ENCODE assay signal across 9 cellular contexts in genomic region chr16:57134982-57135381, GRCh38. TPM values are rescaled to one million over a fixed set of nuclear protein-coding genes. Genes with fewer than 3 reads are reported as not detected.
DNase-seq lines count a peak whose midpoint lies in the region; ATAC-seq, FAIRE-seq and TF ChIP-seq lines count a peak whose summit lies in the region.
"Had no signal": no experiment of that assay in that cellular context is flagged by ENCODE, and none has a peak within 500 bp of the region (broad histone marks: within the 10 kb centered on the region; RNA-seq: fewer than 3 reads in every experiment).

No MANE protein-coding gene starts in this region.

- no peaks in the 10 kb centered on the region for H3K79me2 ChIP-seq in OCI-LY1 (ENCODE audit: insufficient read depth, low read length)
- H3K79me2 ChIP-seq in hepatocyte: no peaks in the 10 kb centered on the region

- no peak overlapping the region for H3K9ac ChIP-seq in OCI-LY1 (ENCODE audit: low read length)

- TF ChIP-seq CTCF in OCI-LY1 (IDR thresholded peaks at IDR 0.05; ENCODE audit: low read length): no peak
- TF ChIP-seq CTCF in hepatocyte (IDR thresholded peaks at IDR 0.05; ENCODE audit: poor library complexity): no peak
- no peak for TF ChIP-seq CTCF in glutamatergic neuron (IDR thresholded peaks at IDR 0.05; ENCODE audit: partially characterized antibody, unreplicated experiment)

- peak overlapping the region; percentile 94 for H3K27ac Mint-ChIP-seq in activated naive CD4-positive, alpha-beta T cell treated with anti-CD3 and anti-CD28 coated beads, Interleukin-2, amount 10 ng/mL, durations not matched to agents 7 days and 5 days
- H3K27ac Mint-ChIP-seq in glutamatergic neuron (ENCODE audit: unreplicated experiment): no peak overlapping the region

- H3K36me3 ChIP-seq in OCI-LY1 (ENCODE audit: insufficient read depth, low read length) (no peaks in the 10 kb centered on the region), hepatocyte (replicated peaks; ENCODE audit: insufficient read depth, low read depth) (no peaks in the 10 kb centered on the region)

- H2AFZ ChIP-seq in OCI-LY1 (ENCODE audit: low read length): no peak overlapping the region
- H2AFZ ChIP-seq in hepatocyte: no peak overlapping the region

- FAIRE-seq in GM12892 (lab: Jason Lieb, UNC): peak; percentile 60
- FAIRE-seq: G401.6 had no signal

- no peak for TF ChIP-seq POLR2A in GM12892 (IDR thresholded peaks at IDR 0.05; ENCODE audit: low read depth, low read length)

- H3K4me3 ChIP-seq in OCI-LY1 (ENCODE audit: low read depth, low read length, poor library complexity, severe bottlenecking): no peak overlapping the region
- no peak overlapping the region for H3K4me3 ChIP-seq in skin epidermis
- no peak overlapping the region for H3K4me3 ChIP-seq in hepatocyte

- ATAC-seq in GM18520 (IDR thresholded peaks at IDR 0.05; ENCODE audit: unreplicated experiment): no peak

- H3K4me2 ChIP-seq in OCI-LY1 (ENCODE audit: low read length) (peak overlapping the region; percentile 26; the same call in 1 of the 2 replicates), hepatocyte (no peak overlapping the region)

- H3K27ac ChIP-seq in OCI-LY1 (ENCODE audit: low read depth, low read length, poor library complexity, severe bottlenecking) (no peak overlapping the region), skin epidermis (peak overlapping the region in 14 of 21 experiments; percentile 9 to 81 (median 50)), hepatocyte (no peak overlapping the region)

- H3K9me2 ChIP-seq in OCI-LY1 (ENCODE audit: low read depth, low read length) (no peaks in the 10 kb centered on the region), hepatocyte (replicated peaks; ENCODE audit: insufficient read depth) (no peaks in the 10 kb centered on the region)

- H3K9me3 Mint-ChIP-seq in activated naive CD4-positive, alpha-beta T cell treated with anti-CD3 and anti-CD28 coated beads, Interleukin-2, amount 10 ng/mL, durations not matched to agents 7 days and 5 days: no peaks in the 10 kb centered on the region
- peaks cover 5% of the 10 kb centered on the region for H3K9me3 Mint-ChIP-seq in glutamatergic neuron (ENCODE audit: unreplicated experiment)

- H3K9me3 ChIP-seq in OCI-LY1 (ENCODE audit: low read length) (no peaks in the 10 kb centered on the region), hepatocyte (ENCODE audit: low read depth) (no peaks in the 10 kb centered on the region)

- peak overlapping the region; percentile 78 for H3K4me3 Mint-ChIP-seq in activated naive CD4-positive, alpha-beta T cell treated with anti-CD3 and anti-CD28 coated beads, Interleukin-2, amount 10 ng/mL, durations not matched to agents 7 days and 5 days
- no peak overlapping the region for H3K4me3 Mint-ChIP-seq in glutamatergic neuron (ENCODE audit: unreplicated experiment)

- no peaks in the 10 kb centered on the region for H3K27me3 Mint-ChIP-seq in activated naive CD4-positive, alpha-beta T cell treated with anti-CD3 and anti-CD28 coated beads, Interleukin-2, amount 10 ng/mL, durations not matched to agents 7 days and 5 days
- H3K27me3 Mint-ChIP-seq in glutamatergic neuron (ENCODE audit: unreplicated experiment): peaks cover 5% of the 10 kb centered on the region

- H4K20me1 ChIP-seq in OCI-LY1 (ENCODE audit: insufficient read depth, low read length): no peaks in the 10 kb centered on the region
- no peaks in the 10 kb centered on the region for H4K20me1 ChIP-seq in hepatocyte (ENCODE audit: insufficient read depth, poor library complexity, severe bottlenecking)

- DNase-seq in GM12892 (ENCODE audit: insufficient read length) (no peak), hepatocyte (ENCODE audit: low spot score) (no peak), NCI-H2107 (lab: John Stamatoyannopoulos, UW) (no peak), glutamatergic neuron (no peak)
- peak; percentile 56 for DNase-seq in activated naive CD4-positive, alpha-beta T cell treated with anti-CD3 and anti-CD28 coated beads, Interleukin-2, amount 10 ng/mL, durations not matched to agents 7 days and 5 days

- H3K27me3 ChIP-seq in OCI-LY1 (ENCODE audit: insufficient read depth, low read length): no peaks in the 10 kb centered on the region
- no peaks in the 10 kb centered on the region for H3K27me3 ChIP-seq in hepatocyte

- peaks cover 19% of the 10 kb centered on the region for H3K4me1 ChIP-seq in OCI-LY1 (ENCODE audit: insufficient read depth, low read length, severe bottlenecking)
- H3K4me1 ChIP-seq in hepatocyte (ENCODE audit: insufficient read depth): no peaks in the 10 kb centered on the region

- no peaks in the 10 kb centered on the region for H3F3A ChIP-seq in OCI-LY1 (ENCODE audit: insufficient read depth, low read length)

- CTCF ChIA-PET in activated naive CD4-positive, alpha-beta T cell treated with anti-CD3 and anti-CD28 coated beads, Interleukin-2, amount 10 ng/mL, durations not matched to agents 7 days and 5 days (lab: Charles Lee): interaction anchor here (1.1 to 2.3 kb wide), 3 partner anchors 41 to 50 kb away, joined by 4 to 7 read pairs (median 4); partner anchors contain the start of gene CPNE2

- H3K36me3 Mint-ChIP-seq in activated naive CD4-positive, alpha-beta T cell treated with anti-CD3 and anti-CD28 coated beads, Interleukin-2, amount 10 ng/mL, durations not matched to agents 7 days and 5 days: peaks cover 3% of the 10 kb centered on the region
- no peaks in the 10 kb centered on the region for H3K36me3 Mint-ChIP-seq in glutamatergic neuron (ENCODE audit: unreplicated experiment)

- peaks cover 87% of the 10 kb centered on the region for H3K4me1 Mint-ChIP-seq in activated naive CD4-positive, alpha-beta T cell treated with anti-CD3 and anti-CD28 coated beads, Interleukin-2, amount 10 ng/mL, durations not matched to agents 7 days and 5 days
- H3K4me1 Mint-ChIP-seq in glutamatergic neuron (ENCODE audit: low read depth, unreplicated experiment): no peaks in the 10 kb centered on the region

- 100% methylated on average over 2 of the region's 2 CpGs for WGBS in hepatocyte (ENCODE audit: low lambda C conversion rate, missing lambda C conversion rate)

RNA-seq across cellular contexts. Expression of gene CPNE2, which starts 42.6 kb away (rescaled TPM):
- polyA plus RNA-seq in GM12892 (2012; ENCODE audit: missing spikeins): 13.1 TPM
- total RNA-seq in hepatocyte: 13.2 and 15.6 TPM in 2 replicates
- 20.6 and 22.3 TPM in 2 replicates for polyA plus RNA-seq in hepatocyte
- total RNA-seq in glutamatergic neuron (ENCODE audit: unreplicated experiment): 3.4 TPM

RNA-seq across cellular contexts. Expression of gene PSME3IP1, which starts 50.9 kb away (rescaled TPM):
- 123 TPM for polyA plus RNA-seq in GM12892 (2012; ENCODE audit: missing spikeins)
- total RNA-seq in hepatocyte: 73.2 and 79.7 TPM in 2 replicates
- 62.6 and 64.2 TPM in 2 replicates for polyA plus RNA-seq in hepatocyte
- 124 TPM for total RNA-seq in glutamatergic neuron (ENCODE audit: unreplicated experiment)

RNA-seq across cellular contexts. Expression of gene RSPRY1, which starts 51.1 kb away (rescaled TPM):
- polyA plus RNA-seq in GM12892 (2012; ENCODE audit: missing spikeins): 26.7 TPM
- 52.7 and 57.5 TPM in 2 replicates for total RNA-seq in hepatocyte
- polyA plus RNA-seq in hepatocyte: 42.3 and 52.7 TPM in 2 replicates
- total RNA-seq in glutamatergic neuron (ENCODE audit: unreplicated experiment): 70.0 TPM

Comparison
In these comparisons a context has a peak if more than half of its experiments do, and no peak if none do; other contexts are left out.
1. H3K27ac ChIP-seq: peak in skin epidermis (14 of 21); none in OCI-LY1 (single experiment) and hepatocyte (single experiment).